29 cellular contexts compared by ENCODE assay signal in the genomic region with DNA sequence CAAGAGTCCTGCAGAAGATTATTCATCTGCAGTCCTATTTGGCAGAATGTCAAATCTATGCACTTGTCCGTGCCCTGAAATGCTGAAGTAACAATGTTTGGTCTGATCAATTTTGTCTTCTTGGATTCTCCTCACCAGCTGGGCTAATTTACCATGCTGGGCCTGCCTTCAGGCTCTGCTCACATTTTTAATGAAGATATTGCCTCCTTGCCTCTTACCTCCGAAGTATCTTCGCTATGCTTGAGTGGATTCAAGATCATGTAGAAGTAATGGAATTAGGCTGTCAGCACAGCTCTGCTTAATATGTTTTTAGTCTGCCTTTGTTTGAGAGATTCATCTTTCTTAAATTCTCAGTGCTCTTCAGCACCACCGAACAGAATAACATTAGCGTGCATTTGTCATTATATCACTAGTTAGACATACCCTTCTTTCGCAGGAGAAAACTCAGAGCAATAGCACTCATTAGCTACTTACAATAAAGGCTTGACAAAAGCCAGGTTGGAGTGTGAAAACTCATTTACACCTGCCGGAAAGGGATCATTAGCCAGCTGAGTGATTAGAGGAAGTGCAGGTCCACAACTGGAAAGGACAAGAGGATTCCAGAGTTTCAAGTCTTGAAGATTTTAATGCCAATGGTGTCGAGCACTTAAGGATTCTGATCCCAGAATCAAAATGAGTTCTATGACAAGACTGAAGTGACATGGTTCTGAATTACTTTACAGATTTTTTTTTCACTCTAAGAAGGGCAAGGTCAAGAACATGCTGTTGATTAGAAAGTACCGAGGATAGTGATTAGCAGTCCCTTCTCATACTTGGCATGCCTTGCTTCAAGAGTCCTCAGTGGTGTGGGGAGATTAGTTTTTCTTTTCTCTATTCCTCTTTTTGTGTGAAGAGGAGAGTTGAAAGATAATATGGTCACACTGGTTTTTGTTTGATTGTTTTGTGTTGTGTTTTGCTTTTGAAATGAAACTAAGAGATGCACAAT.
"Had no signal": no experiment of that assay in that cellular context is flagged by ENCODE, and none has a peak within 500 bp of the region (broad histone marks: within the 10 kb centered on the region; RNA-seq: fewer than 3 reads in every experiment).

No MANE protein-coding gene starts in this region.

- H3K27me3 Mint-ChIP-seq: activated naive CD4-positive, alpha-beta T cell treated with anti-CD3 and anti-CD28 coated beads, Interleukin-2, amount 10 ng/mL, durations not matched to agents 7 days and 5 days; central memory CD8-positive, alpha-beta T cell; dendritic cell treated with granulocyte-macrophage colony-stimulating factor and Interleukin-4, amounts not matched to agents 40 ng/mL and 50 ng/mL, for 4 days; natural killer cell treated with Interleukin-12 subunit alpha and Interleukin-12 subunit beta and Interleukin-15 and Interleukin-18, amount 100 ng/mL, for 72 hours had no signal

- H3K27me3 ChIP-seq: esophagus muscularis mucosa, foreskin keratinocyte, heart left ventricle, right lobe of liver, testis, vagina had no signal

- FAIRE-seq: astrocyte, kidney had no signal

- H3K27ac ChIP-seq: esophagus muscularis mucosa, foreskin keratinocyte, heart left ventricle, right lobe of liver, vagina, VCaP had no signal

- DNase-seq: activated CD4-positive, alpha-beta T cell treated with anti-CD3 and anti-CD28 coated beads for 48 hours; activated CD4-positive, alpha-beta T cell treated with anti-CD3 and anti-CD28 coated beads, Interleukin-2, amount 50 U/mL, for 48 hours; activated CD8-positive, alpha-beta memory T cell treated with anti-CD3 and anti-CD28 coated beads for 24 hours; activated effector memory CD4-positive, alpha-beta T cell treated with anti-CD3 and anti-CD28 coated beads, Interleukin-2, amount 50 U/mL, for 16 hours; activated naive CD4-positive, alpha-beta T cell treated with anti-CD3 and anti-CD28 coated beads, Interleukin-2, amount 10 ng/mL, durations not matched to agents 7 days and 5 days; amniotic stem cell; foreskin keratinocyte; heart left ventricle; hypothalamus; immature natural killer cell; kidney; mucosa of descending colon; posterior cingulate gyrus; right lobe of liver; stimulated activated CD4-positive, alpha-beta T cell treated with anti-CD3 and anti-CD28 coated beads, Interleukin-2, amount 100 ng/mL, for 48 hours; stimulated activated naive CD8-positive, alpha-beta T cell treated with anti-CD3 and anti-CD28 coated beads, Interleukin-15, Interleukin-2, amounts not matched to agents 100 U/mL and 50 U/mL, for 24 hours; testis; trophoblast cell had no signal

- H3K9me3 ChIP-seq: esophagus muscularis mucosa, heart left ventricle, right lobe of liver, testis, vagina had no signal

- ATAC-seq: activated CD4-positive, CD25-positive, alpha-beta regulatory T cell treated with anti-CD3 and anti-CD28 coated beads, Interleukin-2, amount 50 U/mL, for 24 hours; foreskin keratinocyte; heart left ventricle; left lobe of liver; mucosa of descending colon; natural killer cell treated with Interleukin-12 subunit alpha and Interleukin-12 subunit beta and Interleukin-15 and Interleukin-18, amount 100 ng/mL, for 72 hours; right lobe of liver; stimulated activated naive CD8-positive, alpha-beta T cell treated with anti-CD3 and anti-CD28 coated beads, Interleukin-15, Interleukin-2, amounts not matched to agents 100 U/mL and 50 U/mL, for 24 hours had no signal

- H3K4me1 ChIP-seq: esophagus muscularis mucosa, foreskin keratinocyte, heart left ventricle, right lobe of liver, testis, vagina had no signal

- H3K36me3 ChIP-seq: esophagus muscularis mucosa, heart left ventricle, right lobe of liver, vagina had no signal

- H3K4me3 ChIP-seq: esophagus muscularis mucosa, heart left ventricle, lung, mucosa of descending colon, right lobe of liver, testis, vagina had no signal

- H3K4me1 Mint-ChIP-seq: activated naive CD4-positive, alpha-beta T cell treated with anti-CD3 and anti-CD28 coated beads, Interleukin-2, amount 10 ng/mL, durations not matched to agents 7 days and 5 days; central memory CD8-positive, alpha-beta T cell; immature natural killer cell had no signal

- H3K36me3 Mint-ChIP-seq: activated naive CD4-positive, alpha-beta T cell treated with anti-CD3 and anti-CD28 coated beads, Interleukin-2, amount 10 ng/mL, durations not matched to agents 7 days and 5 days; immature natural killer cell; natural killer cell treated with Interleukin-12 subunit alpha and Interleukin-12 subunit beta and Interleukin-15 and Interleukin-18, amount 100 ng/mL, for 72 hours had no signal

- H3K9me3 Mint-ChIP-seq: central memory CD8-positive, alpha-beta T cell; T-helper 2 cell treated with Interferon-gamma antibody and Interleukin-4, amounts not matched to agents 5 μg/mL and 100 μg/mL, for 36 hours had no signal

- H3K4me3 Mint-ChIP-seq: activated naive CD4-positive, alpha-beta T cell treated with anti-CD3 and anti-CD28 coated beads, Interleukin-2, amount 10 ng/mL, durations not matched to agents 7 days and 5 days; central memory CD8-positive, alpha-beta T cell; dendritic cell treated with granulocyte-macrophage colony-stimulating factor and Interleukin-4, amounts not matched to agents 40 ng/mL and 50 ng/mL, for 4 days; immature natural killer cell; natural killer cell treated with Interleukin-12 subunit alpha and Interleukin-12 subunit beta and Interleukin-15 and Interleukin-18, amount 100 ng/mL, for 72 hours; T-helper 2 cell treated with Interferon-gamma antibody and Interleukin-4, amounts not matched to agents 5 μg/mL and 100 μg/mL, for 36 hours had no signal

- H3K27ac Mint-ChIP-seq: activated naive CD4-positive, alpha-beta T cell treated with anti-CD3 and anti-CD28 coated beads, Interleukin-2, amount 10 ng/mL, durations not matched to agents 7 days and 5 days; dendritic cell treated with granulocyte-macrophage colony-stimulating factor and Interleukin-4, amounts not matched to agents 40 ng/mL and 50 ng/mL, for 4 days; immature natural killer cell; natural killer cell treated with Interleukin-12 subunit alpha and Interleukin-12 subunit beta and Interleukin-15 and Interleukin-18, amount 100 ng/mL, for 72 hours; T-helper 2 cell treated with Interferon-gamma antibody and Interleukin-4, amounts not matched to agents 5 μg/mL and 100 μg/mL, for 36 hours had no signal
